In the genomic region with DNA sequence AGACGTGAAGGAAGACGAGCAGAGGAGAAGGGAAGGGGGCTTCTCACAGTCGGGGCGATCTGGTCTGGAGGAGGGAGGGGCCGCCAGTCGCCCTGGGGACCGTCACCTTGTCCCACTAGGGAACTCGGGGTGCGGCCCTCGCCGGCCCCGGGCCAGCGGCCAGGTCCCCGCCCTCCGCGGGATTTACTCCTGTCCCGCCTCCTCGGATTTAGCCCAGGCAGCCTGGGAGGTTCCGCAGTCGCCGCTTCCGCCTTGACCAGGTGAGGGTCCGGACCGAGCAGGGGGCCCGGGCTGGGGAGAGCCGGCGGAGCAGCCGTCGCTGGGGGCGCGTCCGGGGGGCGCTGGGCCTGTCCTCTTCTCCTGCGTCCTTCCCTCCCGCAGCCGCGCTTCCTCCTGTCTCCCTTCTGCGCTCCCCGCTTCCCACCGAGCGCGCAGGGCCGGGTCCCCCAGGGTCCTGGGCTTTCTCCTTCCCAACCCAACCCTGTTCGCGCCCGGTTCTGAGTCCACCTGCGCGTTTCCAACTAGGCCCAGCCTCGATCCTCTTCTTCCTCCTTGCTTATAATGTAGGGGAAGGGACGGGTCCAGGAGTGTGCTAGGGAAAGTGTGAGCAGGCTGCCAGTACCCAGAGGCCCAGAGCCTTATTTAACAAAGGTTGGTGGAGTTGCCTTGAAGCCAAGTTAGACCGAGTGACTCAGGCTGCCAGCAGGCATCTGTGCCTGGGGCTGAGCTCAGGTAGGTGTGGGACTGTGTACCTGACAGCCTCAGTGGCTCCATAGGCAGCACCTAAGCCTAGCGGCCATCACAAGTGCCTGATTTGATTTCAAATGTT, we compare ENCODE assay signal across 8 cellular contexts. TPM values are rescaled to one million over a fixed set of nuclear protein-coding genes. Genes with fewer than 3 reads are reported as not detected.
DNase-seq lines count a peak whose midpoint lies in the region; ATAC-seq and TF ChIP-seq lines count a peak whose summit lies in the region.

Gene TNK1, plus strand, starts transcription at position 235 of the 829 bp plus-strand sequence. CDS start 1,838 bp downstream, outside the sequence.

- ATAC-seq in GM21576 (IDR thresholded peaks at IDR 0.05; ENCODE audit: unreplicated experiment): no peak

- no peaks in the 10 kb centered on the region for H3K36me3 ChIP-seq in iPS-15b (ENCODE audit: control insufficient read depth, insufficient read depth, low read length)
- no peaks in the 10 kb centered on the region for H3K36me3 ChIP-seq in skeletal muscle satellite cell (ENCODE audit: insufficient read depth, low read length)

- H3K9me3 ChIP-seq in iPS-15b (ENCODE audit: control insufficient read depth, insufficient read depth, low read length): no peaks in the 10 kb centered on the region
- H3K9me3 ChIP-seq in skeletal muscle satellite cell (replicated peaks; ENCODE audit: low read length): peaks cover 9% of the 10 kb centered on the region

- in situ Hi-C loops in astrocyte of the cerebellum (cut with HindIII; ENCODE audit: low sequenced_read_pairs): no loop called here

- H3K4me1 ChIP-seq in iPS-15b (ENCODE audit: control insufficient read depth, insufficient read depth, low read length): peaks cover 9% of the 10 kb centered on the region
- peaks cover 12% of the 10 kb centered on the region for H3K4me1 ChIP-seq in skeletal muscle satellite cell (ENCODE audit: control insufficient read depth, insufficient read depth, low read length)

- H3K9ac ChIP-seq in iPS-15b (ENCODE audit: low read depth, low read length) (no peak within 1 kb of the TSS), skeletal muscle satellite cell (ENCODE audit: low read depth, low read length) (no peak within 1 kb of the TSS)

- no peak for TF ChIP-seq CTCF in astrocyte of the cerebellum (IDR thresholded peaks at IDR 0.05; ENCODE audit: low read depth, low read length, missing control alignments)

- H3K4me3 ChIP-seq in astrocyte of the cerebellum (ENCODE audit: low read depth, low read length) (peak within 1 kb of the TSS; percentile 28), iPS-15b (ENCODE audit: low read depth, low read length) (peak within 1 kb of the TSS; percentile 50), skeletal muscle satellite cell (ENCODE audit: low read length) (peak within 1 kb of the TSS; percentile 5)

- peak within 1 kb of the TSS; percentile 39 for H3K4me2 ChIP-seq in skeletal muscle satellite cell (ENCODE audit: low read length)

- H3K27me3 ChIP-seq in iPS-15b (ENCODE audit: control insufficient read depth, insufficient read depth, low read length) (peaks cover 35% of the 10 kb centered on the region), skeletal muscle satellite cell (ENCODE audit: control insufficient read depth, insufficient read depth, low read length) (peaks cover 46% of the 10 kb centered on the region)

- DNase-seq in GM03348 (ENCODE audit: low spot score): peak; percentile 47
- DNase-seq in astrocyte of the cerebellum (ENCODE audit: low read depth): no peak
- no peak for DNase-seq in H4 (ENCODE audit: low spot score)
- no peak for DNase-seq in T-helper 2 cell
- no peak for DNase-seq in stimulated activated CD4-positive, alpha-beta T cell treated with anti-CD3 and anti-CD28 coated beads, Interleukin-4, amount 100 ng/mL, for 1 hour

RNA-seq across cellular contexts. Expression of gene TNK1, which starts in this region (rescaled TPM):
- total RNA-seq in skeletal muscle satellite cell (2012; rRNA removed): 0.25 TPM in 1 of 2 replicates, not detected in the other
- total RNA-seq in H4 (2014; rRNA removed; shearing (Covaris generic)): not detected in 2 replicates
